In the genomic region with DNA sequence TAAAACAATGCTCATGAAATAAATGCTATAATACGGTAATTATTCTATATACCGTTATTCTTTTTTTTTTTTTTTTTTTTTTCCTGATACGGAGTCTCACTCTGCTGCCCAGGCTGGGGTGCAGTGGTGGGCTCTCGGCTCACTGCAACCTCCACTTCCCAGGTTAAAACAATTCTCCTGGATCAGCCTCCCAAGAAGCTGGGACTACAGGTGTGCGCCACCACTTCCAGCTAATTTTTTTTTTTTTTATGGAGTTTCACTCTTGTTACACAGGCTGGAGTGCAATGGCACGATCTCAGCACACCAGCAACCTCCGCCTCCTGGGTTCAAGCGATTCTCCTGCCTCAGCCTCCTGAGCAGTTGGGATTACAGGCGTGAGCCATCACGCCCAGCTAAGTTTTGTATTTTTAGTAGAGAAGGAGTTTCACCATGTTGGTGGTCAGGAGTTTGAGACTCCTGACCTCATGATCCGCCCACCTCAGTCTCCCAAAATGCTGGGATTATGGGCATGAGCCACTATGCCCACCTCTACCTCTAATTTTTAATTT, we compare ENCODE assay signal across 20 cellular contexts. TPM values are rescaled to one million over a fixed set of nuclear protein-coding genes. Genes with fewer than 3 reads are reported as not detected.
DNase-seq lines count a peak whose midpoint lies in the region; ATAC-seq and TF ChIP-seq lines count a peak whose summit lies in the region.
"Had no signal": no experiment of that assay in that cellular context is flagged by ENCODE, and none has a peak within 500 bp of the region (broad histone marks: within the 10 kb centered on the region; RNA-seq: fewer than 3 reads in every experiment).

No MANE protein-coding gene starts in this region.

- H2AFZ ChIP-seq in OCI-LY7 (ENCODE audit: low read length) = no peak overlapping the region
- H2AFZ ChIP-seq: parathyroid adenoma had no signal

- TF ChIP-seq CTCF in OCI-LY7 (conservative IDR thresholded peaks at IDR 0.05; ENCODE audit: low read length) (no peak), esophagus squamous epithelium (IDR thresholded peaks at IDR 0.05) (no peak), stomach (IDR thresholded peaks at IDR 0.05) (no peak)

- no peak for TF ChIP-seq EP300 in stomach (IDR thresholded peaks at IDR 0.05)

- TF ChIP-seq POLR2A in esophagus squamous epithelium (IDR thresholded peaks at IDR 0.05) = no peak
- no peak for TF ChIP-seq POLR2A in stomach (IDR thresholded peaks at IDR 0.05)

- peaks cover 12% of the 10 kb centered on the region for H3K79me2 ChIP-seq in OCI-LY7 (ENCODE audit: insufficient read depth, low read depth, low read length)

- H3K9me2 ChIP-seq in OCI-LY7 (ENCODE audit: insufficient read depth, low read length) = no peaks in the 10 kb centered on the region
- H3K9me2 ChIP-seq: SK-N-SH had no signal

- peaks cover 41% of the 10 kb centered on the region for H3K36me3 ChIP-seq in OCI-LY7 (ENCODE audit: insufficient read depth, low read length)
- peaks cover 9 to 61% (median 13%) of the 10 kb centered on the region in 3 donors for H3K36me3 ChIP-seq in esophagus squamous epithelium
- H3K36me3 ChIP-seq in stomach = peaks cover 28 to 49% (median 44%) of the 10 kb centered on the region in 4 donors

- peak overlapping the region; percentile 19 for H3K27ac ChIP-seq in OCI-LY7 (ENCODE audit: low read depth, low read length, poor library complexity, severe bottlenecking)
- peak overlapping the region; percentile 6 to 100 (median 34) for H3K27ac ChIP-seq in esophagus squamous epithelium
- peak overlapping the region; percentile 44 to 100 (median 63) for H3K27ac ChIP-seq in stomach
- H3K27ac ChIP-seq: parathyroid adenoma had no signal

- H3K4me1 ChIP-seq in OCI-LY7 (ENCODE audit: insufficient read depth, low read length, poor library complexity, severe bottlenecking) (peaks cover 61% of the 10 kb centered on the region), esophagus squamous epithelium (peaks cover 22 to 56% (median 27%) of the 10 kb centered on the region in 3 donors), stomach (peaks cover 44 to 74% (median 54%) of the 10 kb centered on the region in 4 donors)

- H3K27me3 Mint-ChIP-seq in activated CD4-positive, alpha-beta memory T cell treated with anti-CD3 and anti-CD28 coated beads, Interleukin-2, amount 10 ng/mL, durations not matched to agents 7 days and 5 days = no peaks in the 10 kb centered on the region
- no peaks in the 10 kb centered on the region for H3K27me3 Mint-ChIP-seq in activated CD4-positive, alpha-beta memory T cell treated with anti-CD3 and anti-CD28 coated beads for 36 hours
- no peaks in the 10 kb centered on the region for H3K27me3 Mint-ChIP-seq in activated T-helper 2 cell treated with anti-CD3 and anti-CD28 coated beads, Interferon-gamma antibody, Interleukin-2, Interleukin-4, amounts not matched to agents 10 μg/mL and 5 μg/mL and 100 μg/mL, durations not matched to agents 14 hours and 24 hours and 36 hours (ENCODE audit: low read depth)
- H3K27me3 Mint-ChIP-seq: activated CD4-positive, alpha-beta T cell treated with anti-CD3 and anti-CD28 coated beads, Interleukin-2, amount 10 ng/mL, durations not matched to agents 7 days and 5 days; activated naive CD4-positive, alpha-beta T cell treated with anti-CD3 and anti-CD28 coated beads, Interleukin-2, amount 50 U/mL, for 24 hours had no signal

- H3K4me3 ChIP-seq in OCI-LY7 (ENCODE audit: low read depth, low read length, poor library complexity, severe bottlenecking) (no peak overlapping the region), esophagus squamous epithelium (no peak overlapping the region), stomach (no peak overlapping the region)
- H3K4me3 ChIP-seq: skin epidermis had no signal

- DNase-seq in activated CD4-positive, alpha-beta memory T cell treated with anti-CD3 and anti-CD28 coated beads, Interleukin-2, amount 10 ng/mL, durations not matched to agents 7 days and 5 days = no peak
- no peak for DNase-seq in activated CD4-positive, alpha-beta memory T cell treated with anti-CD3 and anti-CD28 coated beads for 36 hours
- no peak for DNase-seq in OCI-LY7 (ENCODE audit: low spot score)
- DNase-seq in esophagus squamous epithelium (lab: John Stamatoyannopoulos, UW) = no peak
- DNase-seq in stomach = no peak
- DNase-seq in activated T-helper 2 cell treated with anti-CD3 and anti-CD28 coated beads, Interferon-gamma antibody, Interleukin-2, Interleukin-4, amounts not matched to agents 10 μg/mL and 5 μg/mL and 100 μg/mL, durations not matched to agents 14 hours and 24 hours and 36 hours (ENCODE audit: low spot score) = no peak
- DNase-seq: NCI-H1436; NCI-H774; SK-N-SH; stimulated activated CD4-positive, alpha-beta T cell treated with anti-CD3 and anti-CD28 coated beads, Interleukin-4, amount 100 ng/mL, for 4 hours had no signal

- no peak for ATAC-seq in HG03175 (IDR thresholded peaks at IDR 0.05; ENCODE audit: unreplicated experiment)
- ATAC-seq in GM21526 (IDR thresholded peaks at IDR 0.05; ENCODE audit: low FRiP score, unreplicated experiment) = no peak
- ATAC-seq: Panc1 had no signal

- no peaks in the 10 kb centered on the region for H4K20me1 ChIP-seq in OCI-LY7 (ENCODE audit: insufficient read depth, low read length)

- peaks cover 58% of the 10 kb centered on the region for H3K36me3 Mint-ChIP-seq in activated CD4-positive, alpha-beta memory T cell treated with anti-CD3 and anti-CD28 coated beads, Interleukin-2, amount 10 ng/mL, durations not matched to agents 7 days and 5 days (ENCODE audit: low read depth)
- peaks cover 34% of the 10 kb centered on the region for H3K36me3 Mint-ChIP-seq in activated CD4-positive, alpha-beta memory T cell treated with anti-CD3 and anti-CD28 coated beads for 36 hours
- H3K36me3 Mint-ChIP-seq in activated T-helper 2 cell treated with anti-CD3 and anti-CD28 coated beads, Interferon-gamma antibody, Interleukin-2, Interleukin-4, amounts not matched to agents 10 μg/mL and 5 μg/mL and 100 μg/mL, durations not matched to agents 14 hours and 24 hours and 36 hours (ENCODE audit: low read depth) = peaks cover 42% of the 10 kb centered on the region

- H3K27ac Mint-ChIP-seq in activated CD4-positive, alpha-beta memory T cell treated with anti-CD3 and anti-CD28 coated beads, Interleukin-2, amount 10 ng/mL, durations not matched to agents 7 days and 5 days = peak overlapping the region; percentile 63
- H3K27ac Mint-ChIP-seq in activated CD4-positive, alpha-beta memory T cell treated with anti-CD3 and anti-CD28 coated beads for 36 hours = no peak overlapping the region
- H3K27ac Mint-ChIP-seq in activated T-helper 2 cell treated with anti-CD3 and anti-CD28 coated beads, Interferon-gamma antibody, Interleukin-2, Interleukin-4, amounts not matched to agents 10 μg/mL and 5 μg/mL and 100 μg/mL, durations not matched to agents 14 hours and 24 hours and 36 hours = no peak overlapping the region

- POLR2A ChIA-PET in activated CD4-positive, alpha-beta memory T cell treated with anti-CD3 and anti-CD28 coated beads, Interleukin-2, amount 10 ng/mL, durations not matched to agents 7 days and 5 days (lab: Charles Lee) = interaction anchor here (1.3 to 7.6 kb wide), 5 partner anchors 10 to 54 kb away, joined by 4 to 43 read pairs (median 6); no protein-coding TSS in a partner anchor
- POLR2A ChIA-PET in activated CD4-positive, alpha-beta memory T cell treated with anti-CD3 and anti-CD28 coated beads for 36 hours (lab: Charles Lee) = interaction anchor here (1.2 kb wide), 1 partner anchor 21 kb away, joined by 3 read pairs; a partner anchor contains a TSS
- POLR2A ChIA-PET in OCI-LY7 (lab: Charles Lee) = interaction anchor here (1.1 kb wide), 1 partner anchor 54 kb away, joined by 3 read pairs; a partner anchor contains a TSS

- no peak overlapping the region for H3K4me2 ChIP-seq in OCI-LY7 (ENCODE audit: low read length)
- H3K4me2 ChIP-seq: SK-N-SH had no signal

- CTCF ChIA-PET in activated CD4-positive, alpha-beta memory T cell treated with anti-CD3 and anti-CD28 coated beads, Interleukin-2, amount 10 ng/mL, durations not matched to agents 7 days and 5 days (lab: Charles Lee) = interaction anchor here (0.6 to 1.8 kb wide), 4 partner anchors 21 to 591 kb away, joined by 3 to 6 read pairs (median 4); a partner anchor contains a TSS
- CTCF ChIA-PET in activated CD4-positive, alpha-beta memory T cell treated with anti-CD3 and anti-CD28 coated beads for 36 hours (lab: Charles Lee) = interaction anchor here (1.6 kb wide), 1 partner anchor 37 kb away, joined by 3 read pairs; no protein-coding TSS in a partner anchor
- CTCF ChIA-PET in OCI-LY7 (lab: Charles Lee; ENCODE audit: unreplicated experiment) = no interaction called here

- intact Hi-C loops in activated CD4-positive, alpha-beta memory T cell treated with anti-CD3 and anti-CD28 coated beads for 36 hours (cut with micrococcal nuclease) = loop anchor here (10.0 kb wide), 1 partner anchor 554 kb away; a partner anchor contains a TSS
- intact Hi-C loops in OCI-LY7 (cut with micrococcal nuclease; ENCODE audit: unreplicated experiment) = no loop called here
- intact Hi-C loops in esophagus squamous epithelium (cut with DNase I) = no loop called here
- intact Hi-C loops in stomach (cut with DNase I; ENCODE audit: low total_unique reads) = no loop called here
- intact Hi-C loops in activated T-helper 2 cell treated with anti-CD3 and anti-CD28 coated beads, Interferon-gamma antibody, Interleukin-2, Interleukin-4, amounts not matched to agents 10 μg/mL and 5 μg/mL and 100 μg/mL, durations not matched to agents 14 hours and 24 hours and 36 hours (cut with micrococcal nuclease) = no loop called here

- no peaks in the 10 kb centered on the region for H3K27me3 ChIP-seq in esophagus squamous epithelium
- H3K27me3 ChIP-seq in stomach = no peaks in the 10 kb centered on the region

- H3K4me1 Mint-ChIP-seq in activated CD4-positive, alpha-beta memory T cell treated with anti-CD3 and anti-CD28 coated beads, Interleukin-2, amount 10 ng/mL, durations not matched to agents 7 days and 5 days = peaks cover 40% of the 10 kb centered on the region
- peaks cover 26% of the 10 kb centered on the region for H3K4me1 Mint-ChIP-seq in activated CD4-positive, alpha-beta memory T cell treated with anti-CD3 and anti-CD28 coated beads for 36 hours (ENCODE audit: low read depth)
- peaks cover 29% of the 10 kb centered on the region for H3K4me1 Mint-ChIP-seq in activated T-helper 2 cell treated with anti-CD3 and anti-CD28 coated beads, Interferon-gamma antibody, Interleukin-2, Interleukin-4, amounts not matched to agents 10 μg/mL and 5 μg/mL and 100 μg/mL, durations not matched to agents 14 hours and 24 hours and 36 hours (ENCODE audit: low read depth)

- H3K9me3 ChIP-seq in OCI-LY7 (ENCODE audit: low read length) (peaks cover 15% of the 10 kb centered on the region), esophagus squamous epithelium (peaks cover 0 to 9% (median 8%) of the 10 kb centered on the region in 3 donors), stomach (no peaks in the 10 kb centered on the region)
- H3K9me3 ChIP-seq: SK-N-SH had no signal

- WGBS in esophagus squamous epithelium, 2 donors = 87 to 90% methylated on average over 7 to 11 of the region's 11 CpGs
- 72 to 82% (median 79%) methylated on average over 11 of the region's 11 CpGs for WGBS in stomach, 5 donors

- H3K9me3 Mint-ChIP-seq in activated CD4-positive, alpha-beta memory T cell treated with anti-CD3 and anti-CD28 coated beads, Interleukin-2, amount 10 ng/mL, durations not matched to agents 7 days and 5 days = peaks cover 2% of the 10 kb centered on the region
- no peaks in the 10 kb centered on the region for H3K9me3 Mint-ChIP-seq in activated CD4-positive, alpha-beta memory T cell treated with anti-CD3 and anti-CD28 coated beads for 36 hours
- peaks cover 4% of the 10 kb centered on the region for H3K9me3 Mint-ChIP-seq in activated T-helper 2 cell treated with anti-CD3 and anti-CD28 coated beads, Interferon-gamma antibody, Interleukin-2, Interleukin-4, amounts not matched to agents 10 μg/mL and 5 μg/mL and 100 μg/mL, durations not matched to agents 14 hours and 24 hours and 36 hours
- H3K9me3 Mint-ChIP-seq: activated CD4-positive, alpha-beta T cell treated with anti-CD3 and anti-CD28 coated beads, Interleukin-2, amount 10 ng/mL, durations not matched to agents 7 days and 5 days; activated naive CD4-positive, alpha-beta T cell treated with anti-CD3 and anti-CD28 coated beads, Interleukin-2, amount 50 U/mL, for 24 hours had no signal

- no peak overlapping the region for H3K4me3 Mint-ChIP-seq in activated CD4-positive, alpha-beta memory T cell treated with anti-CD3 and anti-CD28 coated beads, Interleukin-2, amount 10 ng/mL, durations not matched to agents 7 days and 5 days
- no peak overlapping the region for H3K4me3 Mint-ChIP-seq in activated CD4-positive, alpha-beta memory T cell treated with anti-CD3 and anti-CD28 coated beads for 36 hours
- no peak overlapping the region for H3K4me3 Mint-ChIP-seq in activated T-helper 2 cell treated with anti-CD3 and anti-CD28 coated beads, Interferon-gamma antibody, Interleukin-2, Interleukin-4, amounts not matched to agents 10 μg/mL and 5 μg/mL and 100 μg/mL, durations not matched to agents 14 hours and 24 hours and 36 hours (ENCODE audit: low read depth)
- H3K4me3 Mint-ChIP-seq: activated CD4-positive, alpha-beta T cell treated with anti-CD3 and anti-CD28 coated beads, Interleukin-2, amount 10 ng/mL, durations not matched to agents 7 days and 5 days had no signal

- BruUV-seq in OCI-LY7 (replicated peaks; lab: Mats Ljungman, UMichigan) = no TSS peak

RNA-seq across cellular contexts. Expression of a gene that starts 6.9 kb away (rescaled TPM):
- 10 to 100 TPM; 77.2 to 81.4 TPM for total RNA-seq in activated CD4-positive, alpha-beta memory T cell treated with anti-CD3 and anti-CD28 coated beads, Interleukin-2, amount 10 ng/mL, durations not matched to agents 7 days and 5 days
- total RNA-seq in activated CD4-positive, alpha-beta memory T cell treated with anti-CD3 and anti-CD28 coated beads for 36 hours = 10 to 100 TPM; 49.7 to 52.0 TPM
- 31.5 and 31.7 TPM in 2 replicates for total RNA-seq in OCI-LY7 (2014; rRNA removed; shearing (Covaris generic))
- total RNA-seq in OCI-LY7 (2022) (23.4 and 23.8 TPM in 2 replicates), esophagus squamous epithelium (10 to 100 TPM; 19.3 to 41.6 (median 33.3) TPM), stomach (100 to 1,000 TPM in 1 of 5 donors, 10 to 100 TPM in 4; 14.6 to 107 (median 35.1) TPM)
- 10 to 100 TPM; 34.6 to 59.8 (median 37.1) TPM for polyA plus RNA-seq in stomach
- total RNA-seq in activated T-helper 2 cell treated with anti-CD3 and anti-CD28 coated beads, Interferon-gamma antibody, Interleukin-2, Interleukin-4, amounts not matched to agents 10 μg/mL and 5 μg/mL and 100 μg/mL, durations not matched to agents 14 hours and 24 hours and 36 hours = 30.8 and 31.8 TPM in 2 replicates

RNA-seq across cellular contexts. Expression of a gene that starts 10.7 kb away (rescaled TPM):
- total RNA-seq in activated CD4-positive, alpha-beta memory T cell treated with anti-CD3 and anti-CD28 coated beads, Interleukin-2, amount 10 ng/mL, durations not matched to agents 7 days and 5 days = 1 to 10 TPM; 4.5 to 5.5 TPM
- total RNA-seq in activated CD4-positive, alpha-beta memory T cell treated with anti-CD3 and anti-CD28 coated beads for 36 hours = 10 to 100 TPM; 10.5 to 11.0 TPM
- total RNA-seq in OCI-LY7 (2014; rRNA removed; shearing (Covaris generic)) = 4.7 and 8.4 TPM in 2 replicates
- 8.1 and 8.8 TPM in 2 replicates for total RNA-seq in OCI-LY7 (2022)
- total RNA-seq in esophagus squamous epithelium = 1 to 10 TPM; 2.8 to 9.0 (median 5.6) TPM
- total RNA-seq in stomach = 10 to 100 TPM in 2 of 5 donors, 1 to 10 TPM in 3; 1.7 to 35.6 (median 4.8) TPM
- polyA plus RNA-seq in stomach = 10 to 100 TPM; 30.1 to 85.0 (median 75.3) TPM
- total RNA-seq in activated T-helper 2 cell treated with anti-CD3 and anti-CD28 coated beads, Interferon-gamma antibody, Interleukin-2, Interleukin-4, amounts not matched to agents 10 μg/mL and 5 μg/mL and 100 μg/mL, durations not matched to agents 14 hours and 24 hours and 36 hours = 1.6 and 2.2 TPM in 2 replicates

RNA-seq across cellular contexts. Expression of a gene that starts 19.4 kb away (rescaled TPM):
- under 1 TPM in 1 of 2 experiments, not detected in 1; 0.13 TPM for total RNA-seq in activated CD4-positive, alpha-beta memory T cell treated with anti-CD3 and anti-CD28 coated beads, Interleukin-2, amount 10 ng/mL, durations not matched to agents 7 days and 5 days
- under 1 TPM; 0.34 to 0.59 TPM for total RNA-seq in activated CD4-positive, alpha-beta memory T cell treated with anti-CD3 and anti-CD28 coated beads for 36 hours
- 0.47 TPM in 1 of 2 replicates, not detected in the other for total RNA-seq in OCI-LY7 (2014; rRNA removed; shearing (Covaris generic))
- total RNA-seq in OCI-LY7 (2022) = 1.6 and 2.9 TPM in 2 replicates
- not detected for total RNA-seq in esophagus squamous epithelium
- total RNA-seq in stomach = 1 to 10 TPM in 2 of 5 donors, not detected in 3; 1.2 to 1.3 TPM
- not detected for polyA plus RNA-seq in stomach
- total RNA-seq in activated T-helper 2 cell treated with anti-CD3 and anti-CD28 coated beads, Interferon-gamma antibody, Interleukin-2, Interleukin-4, amounts not matched to agents 10 μg/mL and 5 μg/mL and 100 μg/mL, durations not matched to agents 14 hours and 24 hours and 36 hours = not detected in 2 replicates
- total RNA-seq: A172; activated CD4-positive, alpha-beta T cell treated with anti-CD3 and anti-CD28 coated beads, Interleukin-2, amount 10 ng/mL, durations not matched to agents 7 days and 5 days; lower leg skin; temporal lobe had no signal

RNA-seq across cellular contexts. Expression of a gene that starts 21.0 kb away (rescaled TPM):
- total RNA-seq in activated CD4-positive, alpha-beta memory T cell treated with anti-CD3 and anti-CD28 coated beads, Interleukin-2, amount 10 ng/mL, durations not matched to agents 7 days and 5 days = 100 to 1,000 TPM; 287 to 300 TPM
- 100 to 1,000 TPM; 154 to 159 TPM for total RNA-seq in activated CD4-positive, alpha-beta memory T cell treated with anti-CD3 and anti-CD28 coated beads for 36 hours
- 72.6 and 88.7 TPM in 2 replicates for total RNA-seq in OCI-LY7 (2014; rRNA removed; shearing (Covaris generic))
- total RNA-seq in OCI-LY7 (2022) (73.6 and 85.3 TPM in 2 replicates), esophagus squamous epithelium (100 to 1,000 TPM in 3 of 4 donors, 10 to 100 TPM in 1; 93.5 to 186 (median 157) TPM), stomach (100 to 1,000 TPM; 117 to 503 (median 135) TPM)
- polyA plus RNA-seq in stomach = 100 to 1,000 TPM in 1 of 3 donors, 10 to 100 TPM in 2; 68.9 to 118 (median 91.5) TPM
- 142 and 147 TPM in 2 replicates for total RNA-seq in activated T-helper 2 cell treated with anti-CD3 and anti-CD28 coated beads, Interferon-gamma antibody, Interleukin-2, Interleukin-4, amounts not matched to agents 10 μg/mL and 5 μg/mL and 100 μg/mL, durations not matched to agents 14 hours and 24 hours and 36 hours

RNA-seq across cellular contexts. Expression of a gene that starts 42.8 kb away (rescaled TPM):
- under 1 TPM; 0.50 to 0.63 TPM for total RNA-seq in activated CD4-positive, alpha-beta memory T cell treated with anti-CD3 and anti-CD28 coated beads, Interleukin-2, amount 10 ng/mL, durations not matched to agents 7 days and 5 days
- under 1 TPM in 1 of 2 experiments, not detected in 1; 0.31 TPM for total RNA-seq in activated CD4-positive, alpha-beta memory T cell treated with anti-CD3 and anti-CD28 coated beads for 36 hours
- total RNA-seq in OCI-LY7 (2014; rRNA removed; shearing (Covaris generic)) = 4.5 and 4.9 TPM in 2 replicates
- total RNA-seq in OCI-LY7 (2022) (1.8 and 3.2 TPM in 2 replicates), esophagus squamous epithelium (1 to 10 TPM in 2 of 4 donors, under 1 TPM in 1, not detected in 1; 0.83 to 9.0 (median 4.8) TPM), stomach (10 to 100 TPM in 2 of 5 donors, 1 to 10 TPM in 2, not detected in 1; 2.8 to 41.4 (median 17.3) TPM)
- 1 to 10 TPM; 5.4 to 9.8 (median 9.4) TPM for polyA plus RNA-seq in stomach
- total RNA-seq in activated T-helper 2 cell treated with anti-CD3 and anti-CD28 coated beads, Interferon-gamma antibody, Interleukin-2, Interleukin-4, amounts not matched to agents 10 μg/mL and 5 μg/mL and 100 μg/mL, durations not matched to agents 14 hours and 24 hours and 36 hours = 0.57 and 0.89 TPM in 2 replicates
